1 cellular context compared by ENCODE assay signal in the genomic region with DNA sequence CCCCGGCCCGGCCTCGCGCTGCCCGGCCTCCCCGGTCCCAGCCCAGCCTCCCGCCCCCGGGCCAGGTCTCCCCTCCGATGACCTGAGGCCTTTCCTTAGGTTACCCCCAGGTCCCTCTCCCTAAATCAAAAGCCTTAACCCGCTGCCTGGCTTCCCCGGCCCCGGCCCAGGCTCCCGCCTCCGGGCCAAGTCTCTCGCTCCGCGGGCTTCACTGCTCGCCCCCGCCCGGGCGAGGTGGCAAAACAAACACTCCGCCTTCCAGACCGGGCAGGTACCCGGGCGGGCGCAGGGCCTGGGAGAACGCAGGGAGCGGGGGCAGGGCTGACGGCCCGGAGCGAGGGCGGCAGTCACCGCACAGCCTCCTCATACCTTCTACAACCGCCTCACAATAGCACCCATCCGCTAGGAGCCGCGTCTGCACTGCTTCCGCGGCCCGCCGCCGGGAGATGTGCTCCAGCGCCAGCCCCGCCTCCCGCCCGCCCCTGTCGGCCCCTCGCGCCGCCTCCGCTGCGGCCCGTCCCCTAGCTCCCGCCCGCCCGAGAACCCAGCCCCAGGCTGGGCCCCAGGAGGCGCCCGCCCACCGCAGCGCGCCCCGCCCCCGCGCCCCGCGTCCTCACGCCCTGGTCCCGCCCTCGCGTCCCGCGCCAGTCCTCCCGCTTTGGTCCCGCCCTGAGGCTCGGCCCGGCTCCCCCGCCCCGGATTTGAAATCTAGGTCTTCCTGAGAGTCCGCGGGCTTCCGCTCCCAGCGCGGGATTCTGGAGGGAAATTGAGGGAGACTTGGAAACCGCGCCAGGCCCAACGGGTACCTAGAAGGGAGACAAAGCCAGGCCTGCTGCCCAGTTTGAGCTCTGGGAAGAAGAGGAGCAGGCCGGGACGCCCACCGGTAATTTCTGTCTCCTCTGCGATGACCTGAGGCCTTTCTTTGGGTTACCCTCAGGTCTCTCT.
TF ChIP-seq lines count a peak whose summit lies in the region.

A gene (minus strand): TSS at position 422 of the 945 bp plus-strand sequence. CDS start 10,994 bp downstream, outside the sequence.
A gene with protein sequence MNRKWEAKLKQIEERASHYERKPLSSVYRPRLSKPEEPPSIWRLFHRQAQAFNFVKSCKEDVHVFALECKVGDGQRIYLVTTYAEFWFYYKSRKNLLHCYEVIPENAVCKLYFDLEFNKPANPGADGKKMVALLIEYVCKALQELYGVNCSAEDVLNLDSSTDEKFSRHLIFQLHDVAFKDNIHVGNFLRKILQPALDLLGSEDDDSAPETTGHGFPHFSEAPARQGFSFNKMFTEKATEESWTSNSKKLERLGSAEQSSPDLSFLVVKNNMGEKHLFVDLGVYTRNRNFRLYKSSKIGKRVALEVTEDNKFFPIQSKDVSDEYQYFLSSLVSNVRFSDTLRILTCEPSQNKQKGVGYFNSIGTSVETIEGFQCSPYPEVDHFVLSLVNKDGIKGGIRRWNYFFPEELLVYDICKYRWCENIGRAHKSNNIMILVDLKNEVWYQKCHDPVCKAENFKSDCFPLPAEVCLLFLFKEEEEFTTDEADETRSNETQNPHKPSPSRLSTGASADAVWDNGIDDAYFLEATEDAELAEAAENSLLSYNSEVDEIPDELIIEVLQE (plus strand): TSS at position 713 of the 945 bp plus-strand sequence. CDS start 7,403 bp downstream, outside the sequence.

TF ChIP-seq in HepG2, 621 proteins besides CTCF, POLR2A, EP300 and RAD21 (continued from another document and continues in another):
- TF ChIP-seq, protein P1, sequence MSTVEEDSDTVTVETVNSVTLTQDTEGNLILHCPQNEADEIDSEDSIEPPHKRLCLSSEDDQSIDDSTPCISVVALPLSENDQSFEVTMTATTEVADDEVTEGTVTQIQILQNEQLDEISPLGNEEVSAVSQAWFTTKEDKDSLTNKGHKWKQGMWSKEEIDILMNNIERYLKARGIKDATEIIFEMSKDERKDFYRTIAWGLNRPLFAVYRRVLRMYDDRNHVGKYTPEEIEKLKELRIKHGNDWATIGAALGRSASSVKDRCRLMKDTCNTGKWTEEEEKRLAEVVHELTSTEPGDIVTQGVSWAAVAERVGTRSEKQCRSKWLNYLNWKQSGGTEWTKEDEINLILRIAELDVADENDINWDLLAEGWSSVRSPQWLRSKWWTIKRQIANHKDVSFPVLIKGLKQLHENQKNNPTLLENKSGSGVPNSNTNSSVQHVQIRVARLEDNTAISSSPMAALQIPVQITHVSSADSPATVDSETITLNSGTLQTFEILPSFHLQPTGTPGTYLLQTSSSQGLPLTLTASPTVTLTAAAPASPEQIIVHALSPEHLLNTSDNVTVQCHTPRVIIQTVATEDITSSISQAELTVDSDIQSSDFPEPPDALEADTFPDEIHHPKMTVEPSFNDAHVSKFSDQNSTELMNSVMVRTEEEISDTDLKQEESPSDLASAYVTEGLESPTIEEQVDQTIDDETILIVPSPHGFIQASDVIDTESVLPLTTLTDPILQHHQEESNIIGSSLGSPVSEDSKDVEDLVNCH (CRISPR knock-in tag; IDR thresholded peaks at IDR 0.05): no peak
- TF ChIP-seq, protein P2, sequence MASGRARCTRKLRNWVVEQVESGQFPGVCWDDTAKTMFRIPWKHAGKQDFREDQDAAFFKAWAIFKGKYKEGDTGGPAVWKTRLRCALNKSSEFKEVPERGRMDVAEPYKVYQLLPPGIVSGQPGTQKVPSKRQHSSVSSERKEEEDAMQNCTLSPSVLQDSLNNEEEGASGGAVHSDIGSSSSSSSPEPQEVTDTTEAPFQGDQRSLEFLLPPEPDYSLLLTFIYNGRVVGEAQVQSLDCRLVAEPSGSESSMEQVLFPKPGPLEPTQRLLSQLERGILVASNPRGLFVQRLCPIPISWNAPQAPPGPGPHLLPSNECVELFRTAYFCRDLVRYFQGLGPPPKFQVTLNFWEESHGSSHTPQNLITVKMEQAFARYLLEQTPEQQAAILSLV (CRISPR knock-in tag; IDR thresholded peaks at IDR 0.05; ENCODE audit: borderline replicate concordance): peak; percentile 16; the same call in 1 of the 2 replicates
- TF ChIP-seq ZNF263 (CRISPR knock-in tag; IDR thresholded peaks at IDR 0.05) (peak; percentile 83), HMG20A (CRISPR knock-in tag; IDR thresholded peaks at IDR 0.05; ENCODE audit: borderline replicate concordance) (no peak), ZFP62 (CRISPR knock-in tag; IDR thresholded peaks at IDR 0.05) (no peak), SIX1 (CRISPR knock-in tag; IDR thresholded peaks at IDR 0.05; ENCODE audit: borderline replicate concordance) (no peak), ZNF781 (CRISPR knock-in tag; IDR thresholded peaks at IDR 0.05; ENCODE audit: borderline replicate concordance, not compliant biosample characterization) (no peak), SP1 (IDR thresholded peaks at IDR 0.05) (no peak), SP1 (CRISPR knock-in tag; IDR thresholded peaks at IDR 0.05) (peak; percentile 67; the same call in 1 of the 2 replicates), HNRNPL (IDR thresholded peaks at IDR 0.05; ENCODE audit: low read depth, low read length) (no peak), TOPORS (CRISPR knock-in tag; IDR thresholded peaks at IDR 0.05) (no peak; the same call in 1 of the 2 replicates), ZNF30 (CRISPR knock-in tag; IDR thresholded peaks at IDR 0.05) (no peak), ZNF709 (CRISPR knock-in tag; IDR thresholded peaks at IDR 0.05) (no peak; the same call in 1 of the 2 replicates), ZNF879 (CRISPR knock-in tag; IDR thresholded peaks at IDR 0.05) (no peak), ELF1 (CRISPR knock-in tag; IDR thresholded peaks at IDR 0.05) (peak; percentile 53), SCMH1 (CRISPR knock-in tag; IDR thresholded peaks at IDR 0.05; ENCODE audit: borderline replicate concordance) (no peak), KMT2A (CRISPR knock-in tag; IDR thresholded peaks at IDR 0.05) (peak; percentile 40; the same call in 1 of the 2 replicates), FOXJ3 (CRISPR knock-in tag; IDR thresholded peaks at IDR 0.05; ENCODE audit: borderline replicate concordance) (no peak), ZNF496 (CRISPR knock-in tag; IDR thresholded peaks at IDR 0.05; ENCODE audit: insufficient replicate concordance) (no peak), AKAP8 (CRISPR knock-in tag; IDR thresholded peaks at IDR 0.05) (peak; percentile 33; the same call in 1 of the 2 replicates), ZNF33B (CRISPR knock-in tag; IDR thresholded peaks at IDR 0.05) (no peak), NRL (CRISPR knock-in tag; IDR thresholded peaks at IDR 0.05; ENCODE audit: borderline replicate concordance) (no peak), MXI1 (IDR thresholded peaks at IDR 0.05; ENCODE audit: borderline replicate concordance, low read depth, low read length) (peak; percentile 55; the same call in 1 of the 3 replicates), DMAP1 (CRISPR knock-in tag; IDR thresholded peaks at IDR 0.05) (no peak; the same call in none of the 2 replicates), MTA1 (CRISPR knock-in tag; IDR thresholded peaks at IDR 0.05; ENCODE audit: borderline replicate concordance) (no peak), PHB2 (IDR thresholded peaks at IDR 0.05; ENCODE audit: partially characterized antibody) (no peak), ZNF33A (CRISPR knock-in tag; IDR thresholded peaks at IDR 0.05; ENCODE audit: borderline replicate concordance) (no peak), HOXA9 (CRISPR knock-in tag; IDR thresholded peaks at IDR 0.05; ENCODE audit: borderline replicate concordance) (peak; percentile 85; the same call in 1 of the 2 replicates), PCBP2 (optimal IDR thresholded peaks at IDR 0.05; ENCODE audit: low read depth, low read length, poor library complexity, severe bottlenecking) (no peak), ATRX (CRISPR knock-in tag; IDR thresholded peaks at IDR 0.05; ENCODE audit: borderline replicate concordance) (no peak), SRSF4 (IDR thresholded peaks at IDR 0.05; ENCODE audit: low read depth, low read length, poor library complexity, severe bottlenecking) (no peak), SMAD3 (CRISPR knock-in tag; IDR thresholded peaks at IDR 0.05) (no peak), ZNF382 (CRISPR knock-in tag; IDR thresholded peaks at IDR 0.05; ENCODE audit: borderline replicate concordance) (no peak), SNRNP70 (IDR thresholded peaks at IDR 0.05; ENCODE audit: low read depth, low read length) (no peak), ZNF350 (CRISPR knock-in tag; IDR thresholded peaks at IDR 0.05; ENCODE audit: borderline replicate concordance, low read depth) (0 out of 2 replicates have a peak, but pooled peaks have one; percentile 20), ZSCAN20 (CRISPR knock-in tag; IDR thresholded peaks at IDR 0.05; ENCODE audit: borderline replicate concordance) (no peak; the same call in 1 of the 2 replicates), ZNF674 (CRISPR knock-in tag; IDR thresholded peaks at IDR 0.05; ENCODE audit: low read depth) (no peak), GABPB1 (CRISPR knock-in tag; IDR thresholded peaks at IDR 0.05) (peak; percentile 75), CC2D1A (CRISPR knock-in tag; IDR thresholded peaks at IDR 0.05) (no peak), ZNF644 (CRISPR knock-in tag; IDR thresholded peaks at IDR 0.05; ENCODE audit: low read depth) (no peak), ZFP36 (IDR thresholded peaks at IDR 0.05; ENCODE audit: borderline replicate concordance, low read depth, low read length, partially characterized antibody) (no peak), ZNF260 (CRISPR knock-in tag; IDR thresholded peaks at IDR 0.05; ENCODE audit: borderline replicate concordance, low read depth) (no peak)
- TF ChIP-seq, protein P3, sequence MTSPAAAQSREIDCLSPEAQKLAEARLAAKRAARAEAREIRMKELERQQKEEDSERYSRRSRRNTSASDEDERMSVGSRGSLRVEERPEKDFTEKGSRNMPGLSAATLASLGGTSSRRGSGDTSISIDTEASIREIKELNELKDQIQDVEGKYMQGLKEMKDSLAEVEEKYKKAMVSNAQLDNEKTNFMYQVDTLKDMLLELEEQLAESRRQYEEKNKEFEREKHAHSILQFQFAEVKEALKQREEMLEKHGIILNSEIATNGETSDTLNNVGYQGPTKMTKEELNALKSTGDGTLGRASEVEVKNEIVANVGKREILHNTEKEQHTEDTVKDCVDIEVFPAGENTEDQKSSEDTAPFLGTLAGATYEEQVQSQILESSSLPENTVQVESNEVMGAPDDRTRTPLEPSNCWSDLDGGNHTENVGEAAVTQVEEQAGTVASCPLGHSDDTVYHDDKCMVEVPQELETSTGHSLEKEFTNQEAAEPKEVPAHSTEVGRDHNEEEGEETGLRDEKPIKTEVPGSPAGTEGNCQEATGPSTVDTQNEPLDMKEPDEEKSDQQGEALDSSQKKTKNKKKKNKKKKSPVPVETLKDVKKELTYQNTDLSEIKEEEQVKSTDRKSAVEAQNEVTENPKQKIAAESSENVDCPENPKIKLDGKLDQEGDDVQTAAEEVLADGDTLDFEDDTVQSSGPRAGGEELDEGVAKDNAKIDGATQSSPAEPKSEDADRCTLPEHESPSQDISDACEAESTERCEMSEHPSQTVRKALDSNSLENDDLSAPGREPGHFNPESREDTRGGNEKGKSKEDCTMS (CRISPR knock-in tag; conservative IDR thresholded peaks at IDR 0.05): no peak
- TF ChIP-seq, protein P4, sequence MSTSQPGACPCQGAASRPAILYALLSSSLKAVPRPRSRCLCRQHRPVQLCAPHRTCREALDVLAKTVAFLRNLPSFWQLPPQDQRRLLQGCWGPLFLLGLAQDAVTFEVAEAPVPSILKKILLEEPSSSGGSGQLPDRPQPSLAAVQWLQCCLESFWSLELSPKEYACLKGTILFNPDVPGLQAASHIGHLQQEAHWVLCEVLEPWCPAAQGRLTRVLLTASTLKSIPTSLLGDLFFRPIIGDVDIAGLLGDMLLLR (CRISPR knock-in tag; IDR thresholded peaks at IDR 0.05): no peak
- TF ChIP-seq, protein P5, sequence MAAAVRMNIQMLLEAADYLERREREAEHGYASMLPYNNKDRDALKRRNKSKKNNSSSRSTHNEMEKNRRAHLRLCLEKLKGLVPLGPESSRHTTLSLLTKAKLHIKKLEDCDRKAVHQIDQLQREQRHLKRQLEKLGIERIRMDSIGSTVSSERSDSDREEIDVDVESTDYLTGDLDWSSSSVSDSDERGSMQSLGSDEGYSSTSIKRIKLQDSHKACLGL (CRISPR knock-in tag; IDR thresholded peaks at IDR 0.05): peak; percentile 34; the same call in 1 of the 2 replicates
- TF ChIP-seq, protein P6, sequence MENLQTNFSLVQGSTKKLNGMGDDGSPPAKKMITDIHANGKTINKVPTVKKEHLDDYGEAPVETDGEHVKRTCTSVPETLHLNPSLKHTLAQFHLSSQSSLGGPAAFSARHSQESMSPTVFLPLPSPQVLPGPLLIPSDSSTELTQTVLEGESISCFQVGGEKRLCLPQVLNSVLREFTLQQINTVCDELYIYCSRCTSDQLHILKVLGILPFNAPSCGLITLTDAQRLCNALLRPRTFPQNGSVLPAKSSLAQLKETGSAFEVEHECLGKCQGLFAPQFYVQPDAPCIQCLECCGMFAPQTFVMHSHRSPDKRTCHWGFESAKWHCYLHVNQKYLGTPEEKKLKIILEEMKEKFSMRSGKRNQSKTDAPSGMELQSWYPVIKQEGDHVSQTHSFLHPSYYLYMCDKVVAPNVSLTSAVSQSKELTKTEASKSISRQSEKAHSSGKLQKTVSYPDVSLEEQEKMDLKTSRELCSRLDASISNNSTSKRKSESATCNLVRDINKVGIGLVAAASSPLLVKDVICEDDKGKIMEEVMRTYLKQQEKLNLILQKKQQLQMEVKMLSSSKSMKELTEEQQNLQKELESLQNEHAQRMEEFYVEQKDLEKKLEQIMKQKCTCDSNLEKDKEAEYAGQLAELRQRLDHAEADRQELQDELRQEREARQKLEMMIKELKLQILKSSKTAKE (CRISPR knock-in tag; IDR thresholded peaks at IDR 0.05; ENCODE audit: borderline replicate concordance): peak; percentile 78; the same call in 1 of the 2 replicates
- TF ChIP-seq, protein P7, sequence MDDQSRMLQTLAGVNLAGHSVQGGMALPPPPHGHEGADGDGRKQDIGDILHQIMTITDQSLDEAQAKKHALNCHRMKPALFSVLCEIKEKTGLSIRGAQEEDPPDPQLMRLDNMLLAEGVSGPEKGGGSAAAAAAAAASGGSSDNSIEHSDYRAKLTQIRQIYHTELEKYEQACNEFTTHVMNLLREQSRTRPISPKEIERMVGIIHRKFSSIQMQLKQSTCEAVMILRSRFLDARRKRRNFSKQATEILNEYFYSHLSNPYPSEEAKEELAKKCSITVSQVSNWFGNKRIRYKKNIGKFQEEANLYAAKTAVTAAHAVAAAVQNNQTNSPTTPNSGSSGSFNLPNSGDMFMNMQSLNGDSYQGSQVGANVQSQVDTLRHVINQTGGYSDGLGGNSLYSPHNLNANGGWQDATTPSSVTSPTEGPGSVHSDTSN (CRISPR knock-in tag; IDR thresholded peaks at IDR 0.05; ENCODE audit: borderline replicate concordance): no peak
- TF ChIP-seq, protein P8, sequence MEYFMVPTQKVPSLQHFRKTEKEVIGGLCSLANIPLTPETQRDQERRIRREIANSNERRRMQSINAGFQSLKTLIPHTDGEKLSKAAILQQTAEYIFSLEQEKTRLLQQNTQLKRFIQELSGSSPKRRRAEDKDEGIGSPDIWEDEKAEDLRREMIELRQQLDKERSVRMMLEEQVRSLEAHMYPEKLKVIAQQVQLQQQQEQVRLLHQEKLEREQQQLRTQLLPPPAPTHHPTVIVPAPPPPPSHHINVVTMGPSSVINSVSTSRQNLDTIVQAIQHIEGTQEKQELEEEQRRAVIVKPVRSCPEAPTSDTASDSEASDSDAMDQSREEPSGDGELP (IDR thresholded peaks at IDR 0.05; ENCODE audit: borderline replicate concordance, low read depth): no peak
- TF ChIP-seq, protein P9, sequence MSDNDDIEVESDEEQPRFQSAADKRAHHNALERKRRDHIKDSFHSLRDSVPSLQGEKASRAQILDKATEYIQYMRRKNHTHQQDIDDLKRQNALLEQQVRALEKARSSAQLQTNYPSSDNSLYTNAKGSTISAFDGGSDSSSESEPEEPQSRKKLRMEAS (IDR thresholded peaks at IDR 0.05): peak; percentile 52; the same call in 1 of the 2 replicates
- TF ChIP-seq, protein P10, sequence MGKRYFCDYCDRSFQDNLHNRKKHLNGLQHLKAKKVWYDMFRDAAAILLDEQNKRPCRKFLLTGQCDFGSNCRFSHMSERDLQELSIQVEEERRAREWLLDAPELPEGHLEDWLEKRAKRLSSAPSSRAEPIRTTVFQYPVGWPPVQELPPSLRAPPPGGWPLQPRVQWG (CRISPR knock-in tag; IDR thresholded peaks at IDR 0.05; ENCODE audit: borderline replicate concordance, low read depth): no peak
